ENCODE assay signal across 19 cellular contexts in genomic region chr11:3615998-3616397, GRCh38. TPM values are rescaled to one million over a fixed set of nuclear protein-coding genes. Genes with fewer than 3 reads are reported as not detected.
DNase-seq lines count a peak whose midpoint lies in the region; TF ChIP-seq lines count a peak whose summit lies in the region.
"Had no signal": no experiment of that assay in that cellular context is flagged by ENCODE, and none has a peak within 500 bp of the region (broad histone marks: within the 10 kb centered on the region; RNA-seq: fewer than 3 reads in every experiment).

No MANE protein-coding gene starts in this region.

- DNase-seq in DMS79 (lab: John Stamatoyannopoulos, UW), result peak; percentile 15
- DNase-seq in nephron progenitor cell, result no peak
- no peak for DNase-seq in ecto neural progenitor cell (ENCODE audit: low spot score)
- no peak for DNase-seq in SW480 (ENCODE audit: low spot score)
- DNase-seq in T-helper 2 cell, result no peak
- no peak for DNase-seq in ascending aorta (ENCODE audit: low spot score in 2 of 2)
- DNase-seq: activated effector memory CD4-positive, alpha-beta T cell treated with Interleukin-2 at 50 U/mL for 16 hours; esophagus squamous epithelium; heart right ventricle; kidney glomerular epithelial cell; NCI-H2107; NK-92 treated with Interleukin-12 subunit alpha and Interleukin-12 subunit beta, amount 100 ng/mL, for 24 hours; nucleus accumbens had no signal

- POLR2A ChIA-PET in HEK293 (lab: Yijun Ruan, JAX), result no interaction called here

- H3K27me3 Mint-ChIP-seq in brain (no peaks in the 10 kb centered on the region), nephron progenitor cell (ENCODE audit: low read depth, poor library complexity) (peaks cover 15% of the 10 kb centered on the region)

- H3K4me3 ChIP-seq in HEK293 (ENCODE audit: low read depth, low read length) (no peak overlapping the region), ascending aorta (no peak overlapping the region)
- H3K4me3 ChIP-seq: dorsolateral prefrontal cortex, esophagus squamous epithelium, heart right ventricle, right lobe of liver, testis had no signal

- intact Hi-C loops in ascending aorta (cut with DNase I), result no loop called here

- CTCF ChIA-PET in HEK293 (lab: Yijun Ruan, JAX), result interaction anchor here (0.7 to 1.5 kb wide), 2 partner anchors 150 to 193 kb away, joined by 3 to 5 read pairs; partner anchors contain the start of gene PGAP2

- H3K4me1 Mint-ChIP-seq in brain (peaks cover 34% of the 10 kb centered on the region), nephron progenitor cell (peaks cover 46% of the 10 kb centered on the region)

- no peak overlapping the region for H3K4me3 Mint-ChIP-seq in brain
- H3K4me3 Mint-ChIP-seq in nephron progenitor cell, result no peak overlapping the region

- TF ChIP-seq CTCF in HEK293 (tag by site-specific recombination; IDR thresholded peaks at IDR 0.05) (no peak), brain (conservative IDR thresholded peaks at IDR 0.05) (no peak), nephron progenitor cell (IDR thresholded peaks at IDR 0.05) (no peak), ascending aorta (IDR thresholded peaks at IDR 0.05) (no peak)

- H3K27me3 ChIP-seq in ascending aorta, result no peaks in the 10 kb centered on the region
- H3K27me3 ChIP-seq: heart right ventricle, right lobe of liver, testis had no signal

- H3K9me3 Mint-ChIP-seq in brain (peaks cover 0 to 6% (median 3%) of the 10 kb centered on the region in 5 experiments), nephron progenitor cell (peaks cover 4% of the 10 kb centered on the region)

- H3K9me3 ChIP-seq in HEK293 (ENCODE audit: control insufficient read depth, insufficient read depth, low read depth, low read length), result no peaks in the 10 kb centered on the region
- H3K9me3 ChIP-seq in ascending aorta, result no peaks in the 10 kb centered on the region
- H3K9me3 ChIP-seq: esophagus squamous epithelium, right lobe of liver, testis had no signal

- peak overlapping the region; percentile 43; the same call in 1 of the 2 replicates for H3K27ac ChIP-seq in HEK293 (ENCODE audit: extremely low read depth, low read depth, low read length)
- no peak overlapping the region for H3K27ac ChIP-seq in ascending aorta
- H3K27ac ChIP-seq: dorsolateral prefrontal cortex, esophagus squamous epithelium, heart right ventricle, right lobe of liver, testis had no signal

- H3K36me3 Mint-ChIP-seq in brain (no peaks in the 10 kb centered on the region), nephron progenitor cell (ENCODE audit: low read depth) (no peaks in the 10 kb centered on the region)

- no peaks in the 10 kb centered on the region for H3K36me3 ChIP-seq in HEK293 (ENCODE audit: control insufficient read depth in 2 of 2, insufficient read depth in 1 of 2, low read length in 2 of 2)
- H3K36me3 ChIP-seq in ascending aorta, result no peaks in the 10 kb centered on the region
- H3K36me3 ChIP-seq: esophagus squamous epithelium, heart right ventricle, right lobe of liver had no signal

- peak overlapping the region; percentile 21 to 94 (median 86) for H3K27ac Mint-ChIP-seq in brain
- peak overlapping the region; percentile 91 for H3K27ac Mint-ChIP-seq in nephron progenitor cell

- H3K4me1 ChIP-seq in HEK293 (ENCODE audit: control insufficient read depth, insufficient read depth, low read length), result no peaks in the 10 kb centered on the region
- no peaks in the 10 kb centered on the region for H3K4me1 ChIP-seq in ascending aorta
- H3K4me1 ChIP-seq: right lobe of liver, testis had no signal

TF ChIP-seq in HEK293, 187 proteins besides CTCF, POLR2A, EP300 and RAD21:
- TF ChIP-seq ZNF473 (tag by site-specific recombination; IDR thresholded peaks at IDR 0.05) (no peak), ZBTB7A (tag by site-specific recombination; IDR thresholded peaks at IDR 0.05; ENCODE audit: low read depth) (no peak), ZNF518A (tag by site-specific recombination; conservative IDR thresholded peaks at IDR 0.05; ENCODE audit: low read depth) (peak; percentile 37; the same call in 1 of the 2 replicates), ZFHX2 (tag by site-specific recombination; conservative IDR thresholded peaks at IDR 0.05) (peak; percentile 73), ZNF366 (tag by site-specific recombination; conservative IDR thresholded peaks at IDR 0.05) (no peak), ZNF398 (tag by site-specific recombination; IDR thresholded peaks at IDR 0.05) (peak; percentile 58), MZF1 (tag by site-specific recombination; IDR thresholded peaks at IDR 0.05; ENCODE audit: borderline replicate concordance) (peak; percentile 56; the same call in 1 of the 2 replicates), ZIC2 (tag by site-specific recombination; IDR thresholded peaks at IDR 0.05) (peak; percentile 39; the same call in 1 of the 2 replicates)
TF ChIP-seq in HEK293: peak in this region for 5.

RNA-seq across cellular contexts. Expression of gene ART5, which starts 25.8 kb away (rescaled TPM):
- polyA plus RNA-seq in brain (ENCODE audit: insufficient read depth, low read depth, low replicate concordance), result 0.85 TPM
- not detected for total RNA-seq in ascending aorta
- total RNA-seq: T-helper 2 cell treated with Interferon-gamma antibody and Interleukin-4, amounts not matched to agents 100 ng/mL and 5 ng/mL, for 36 hours had no signal

RNA-seq across cellular contexts. Expression of gene ART1, which starts 28.9 kb away (rescaled TPM):
- polyA plus RNA-seq in brain (ENCODE audit: insufficient read depth, low read depth, low replicate concordance), result not detected
- 5.6 TPM for total RNA-seq in ascending aorta
- total RNA-seq: esophagus squamous epithelium; right lobe of liver; T-helper 2 cell treated with Interferon-gamma antibody and Interleukin-4, amounts not matched to agents 100 ng/mL and 5 ng/mL, for 36 hours had no signal

RNA-seq across cellular contexts. Expression of gene CHRNA10, which starts 55.2 kb away (rescaled TPM):
- not detected for polyA plus RNA-seq in brain (ENCODE audit: insufficient read depth, low read depth, low replicate concordance)
- total RNA-seq in ascending aorta, result not detected
